In the genomic region with DNA sequence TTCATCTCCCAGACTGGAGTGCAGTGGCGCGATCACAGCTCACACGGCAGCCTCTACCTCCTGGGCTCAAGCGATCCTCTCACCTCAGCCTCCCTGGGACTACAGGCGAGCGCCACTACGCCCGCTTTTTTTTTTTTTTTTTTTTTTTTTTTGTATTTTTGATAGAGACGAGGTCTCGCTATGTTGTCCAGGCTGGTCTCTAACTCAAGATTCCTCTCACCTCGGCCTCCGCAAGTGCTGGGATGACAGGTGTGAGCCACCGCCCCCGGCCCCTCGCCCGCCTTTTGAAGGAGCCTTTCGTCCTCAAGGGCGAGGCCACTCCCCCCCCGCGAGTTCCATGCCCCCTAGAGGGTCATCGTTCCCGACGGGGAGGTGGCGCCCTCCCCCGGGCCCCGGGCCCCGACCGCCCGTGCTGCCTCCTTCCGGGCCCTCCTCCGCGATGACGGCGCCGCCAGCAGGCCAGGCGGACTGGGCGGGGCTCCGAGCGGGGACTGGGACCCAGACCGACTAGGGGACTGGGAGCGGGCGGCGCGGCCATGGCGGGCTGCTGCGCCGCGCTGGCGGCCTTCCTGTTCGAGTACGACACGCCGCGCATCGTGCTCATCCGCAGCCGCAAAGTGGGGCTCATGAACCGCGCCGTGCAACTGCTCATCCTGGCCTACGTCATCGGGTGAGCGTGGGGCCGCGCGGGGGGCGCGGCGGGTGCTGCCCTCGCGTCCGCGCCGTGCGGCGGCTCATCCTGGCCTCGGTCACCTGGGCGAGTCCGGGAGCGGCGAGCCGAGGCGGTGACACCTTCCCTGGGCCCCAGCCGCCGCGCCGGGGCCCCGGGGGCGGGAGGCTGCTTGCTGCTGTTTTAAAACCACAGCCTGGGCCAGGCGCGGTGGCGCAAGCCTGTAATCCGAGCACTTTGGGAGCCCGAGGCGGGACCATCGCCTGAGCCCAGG, we compare ENCODE assay signal across 8 cellular contexts. TPM values are rescaled to one million over a fixed set of nuclear protein-coding genes. Genes with fewer than 3 reads are reported as not detected.
A peak's percentile ranks its signal among the peaks of the same experiment; 100 is the strongest.
DNase-seq lines count a peak whose midpoint lies in the region; ATAC-seq and TF ChIP-seq lines count a peak whose summit lies in the region.

A gene with protein sequence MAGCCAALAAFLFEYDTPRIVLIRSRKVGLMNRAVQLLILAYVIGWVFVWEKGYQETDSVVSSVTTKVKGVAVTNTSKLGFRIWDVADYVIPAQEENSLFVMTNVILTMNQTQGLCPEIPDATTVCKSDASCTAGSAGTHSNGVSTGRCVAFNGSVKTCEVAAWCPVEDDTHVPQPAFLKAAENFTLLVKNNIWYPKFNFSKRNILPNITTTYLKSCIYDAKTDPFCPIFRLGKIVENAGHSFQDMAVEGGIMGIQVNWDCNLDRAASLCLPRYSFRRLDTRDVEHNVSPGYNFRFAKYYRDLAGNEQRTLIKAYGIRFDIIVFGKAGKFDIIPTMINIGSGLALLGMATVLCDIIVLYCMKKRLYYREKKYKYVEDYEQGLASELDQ (plus strand): TSS at position 501 of the 944 bp plus-strand sequence. CDS start 36 bp downstream, at position 537.

- H3K36me3 Mint-ChIP-seq in CD8-positive, alpha-beta T cell, result peaks cover 15% of the 10 kb centered on the region
- H3K36me3 Mint-ChIP-seq in endodermal cell (ENCODE audit: low read depth) (peaks cover 3% of the 10 kb centered on the region), mesothelial cell of epicardium (peaks cover 1% of the 10 kb centered on the region)

- peaks cover 24% of the 10 kb centered on the region for H3K4me1 Mint-ChIP-seq in CD8-positive, alpha-beta T cell (ENCODE audit: low read depth)
- H3K4me1 Mint-ChIP-seq in endodermal cell (peaks cover 3% of the 10 kb centered on the region), mesothelial cell of epicardium (peaks cover 5% of the 10 kb centered on the region)

- no peaks in the 10 kb centered on the region for H3K9me3 ChIP-seq in CD8-positive, alpha-beta T cell (ENCODE audit: low read length)
- H3K9me3 ChIP-seq in endodermal cell (ENCODE audit: control insufficient read depth, low read length), result no peaks in the 10 kb centered on the region

- H3K4me3 Mint-ChIP-seq in CD8-positive, alpha-beta T cell, result peak within 1 kb of the TSS; percentile 78
- H3K4me3 Mint-ChIP-seq in endodermal cell (peak within 1 kb of the TSS; percentile 76), mesothelial cell of epicardium (peak within 1 kb of the TSS; percentile 71)

- H3K27me3 ChIP-seq in CD8-positive, alpha-beta T cell (ENCODE audit: insufficient read depth, low read length), result no peaks in the 10 kb centered on the region
- H3K27me3 ChIP-seq in endodermal cell (ENCODE audit: control insufficient read depth, insufficient read depth, low read length, poor library complexity, severe bottlenecking), result no peaks in the 10 kb centered on the region

- no peak for TF ChIP-seq CTCF in CD8-positive, alpha-beta T cell (IDR thresholded peaks at IDR 0.05)
- TF ChIP-seq CTCF in endodermal cell (conservative IDR thresholded peaks at IDR 0.05), result peak; percentile 57
- TF ChIP-seq CTCF in mesothelial cell of epicardium (IDR thresholded peaks at IDR 0.05; ENCODE audit: unreplicated experiment), result no peak

- 7 to 8% methylated on average over 53 to 92 of the region's 96 CpGs for whole genome bisulfite sequencing in endodermal cell (ENCODE audit: insufficient coverage in 1 of 2, insufficient read length in 1 of 2), 2 experiments

- H3K27ac ChIP-seq in CD8-positive, alpha-beta T cell (ENCODE audit: low read depth, low read length), result peak within 1 kb of the TSS; percentile 86
- H3K27ac ChIP-seq in endodermal cell (ENCODE audit: low read depth, low read length), result peak within 1 kb of the TSS; percentile 24

- H3K9me3 Mint-ChIP-seq in CD8-positive, alpha-beta T cell, result no peaks in the 10 kb centered on the region
- no peaks in the 10 kb centered on the region for H3K9me3 Mint-ChIP-seq in endodermal cell
- H3K9me3 Mint-ChIP-seq in mesothelial cell of epicardium, result no peaks in the 10 kb centered on the region

- peaks cover 16% of the 10 kb centered on the region for H3K4me1 ChIP-seq in CD8-positive, alpha-beta T cell (ENCODE audit: insufficient read depth, low read length)
- no peaks in the 10 kb centered on the region for H3K4me1 ChIP-seq in endodermal cell (ENCODE audit: control insufficient read depth, insufficient read depth, low read length)

- peak within 1 kb of the TSS; percentile 76 for H3K9ac ChIP-seq in endodermal cell (ENCODE audit: extremely low read depth, low read length, poor library complexity, severe bottlenecking)

- peak; percentile 72 to 92 (median 81) for DNase-seq in CD8-positive, alpha-beta T cell
- DNase-seq in HK-2 (ENCODE audit: unreplicated experiment) (peak; percentile 78), NOMO-1 (lab: John Stamatoyannopoulos, UW; ENCODE audit: unreplicated experiment in 2 of 2) (peak; percentile 85 to 94), endodermal cell (peak; percentile 97), mesothelial cell of epicardium (ENCODE audit: low spot score in 2 of 2, unreplicated experiment in 2 of 2) (peak; percentile 62 to 76)
- DNase-seq in activated CD8-positive, alpha-beta memory T cell treated with anti-CD3 and anti-CD28 coated beads for 48 hours (ENCODE audit: low read depth in 2 of 3, low spot score in 2 of 3), result peak; percentile 66 to 81 (median 75)
- DNase-seq in stimulated activated CD8-positive, alpha-beta memory T cell treated with anti-CD3 and anti-CD28 coated beads, Interleukin-2, amount 100 ng/mL, for 1 hour (ENCODE audit: low read depth in 2 of 2), result peak; percentile 66 to 79

- H3K4me3 ChIP-seq in CD8-positive, alpha-beta T cell (ENCODE audit: low read depth, low read length), result peak within 1 kb of the TSS; percentile 66
- H3K4me3 ChIP-seq in endodermal cell (ENCODE audit: low read length), result peak within 1 kb of the TSS; percentile 83

- ATAC-seq in CD8-positive, alpha-beta T cell, result peak; percentile 86
- ATAC-seq in GM19452 (IDR thresholded peaks at IDR 0.05; ENCODE audit: unreplicated experiment), result peak; percentile 89

- no peaks in the 10 kb centered on the region for H3K27me3 Mint-ChIP-seq in CD8-positive, alpha-beta T cell (ENCODE audit: low read depth)
- H3K27me3 Mint-ChIP-seq in endodermal cell (ENCODE audit: insufficient read depth) (peaks cover 16% of the 10 kb centered on the region), mesothelial cell of epicardium (ENCODE audit: low read depth) (no peaks in the 10 kb centered on the region)

- intact Hi-C loops in CD8-positive, alpha-beta T cell (cut with DNase I, micrococcal nuclease), result loop anchor here (1.0 to 10.0 kb wide), 9 partner anchors 15 to 523 kb away; a partner anchor contains a TSS

- CTCF ChIA-PET in CD8-positive, alpha-beta T cell (lab: Charles Lee), result interaction anchor here (1.0 kb wide), 1 partner anchor 14 kb away, joined by 3 read pairs; no protein-coding TSS in a partner anchor

- POLR2A ChIA-PET in CD8-positive, alpha-beta T cell (lab: Charles Lee), result interaction anchor here (0.6 to 0.7 kb wide), 4 partner anchors 9 to 59 kb away, joined by 3 to 4 read pairs (median 3); no protein-coding TSS in a partner anchor

- peak within 1 kb of the TSS; percentile 92 for H3K27ac Mint-ChIP-seq in CD8-positive, alpha-beta T cell
- H3K27ac Mint-ChIP-seq in endodermal cell, result peak within 1 kb of the TSS; percentile 12
- peak within 1 kb of the TSS; percentile 68 for H3K27ac Mint-ChIP-seq in mesothelial cell of epicardium

- H3K36me3 ChIP-seq in CD8-positive, alpha-beta T cell (ENCODE audit: insufficient read depth, low read length), result no peaks in the 10 kb centered on the region
- H3K36me3 ChIP-seq in endodermal cell (ENCODE audit: control insufficient read depth, insufficient read depth, low read length), result no peaks in the 10 kb centered on the region

RNA-seq across cellular contexts. Expression of the gene that starts here (rescaled TPM):
- total RNA-seq in CD8-positive, alpha-beta T cell, result 10 to 100 TPM; 27.5 to 29.8 TPM
- 10 to 100 TPM; 11.5 to 21.1 TPM for total RNA-seq in endodermal cell
- 14.6 TPM for polyA plus RNA-seq in endodermal cell (2013, experiment 1 of 2)
- polyA plus RNA-seq in endodermal cell (2013, experiment 2 of 2), result 13.8 TPM
- 19.3 to 25.6 TPM (median 23.4 TPM) in 3 replicates for total RNA-seq in mesothelial cell of epicardium

Comparison
In these comparisons a context has a peak if more than half of its experiments do, and no peak if none do; other contexts are left out.
1. Peak in every context shown above with its lines: DNase-seq, ATAC-seq, H3K4me3 ChIP-seq and H3K27ac ChIP-seq.
2. H3K27ac Mint-ChIP-seq: peak in every context shown above with its lines; median percentile 92 in CD8-positive, alpha-beta T cell; 68 in mesothelial cell of epicardium; 12 in endodermal cell.